In genomic region chr20:46752639-46753235, GRCh38 we compare ENCODE assay signal across 8 cellular contexts. TPM values are rescaled to one million over a fixed set of nuclear protein-coding genes. Genes with fewer than 3 reads are reported as not detected.
DNase-seq lines count a peak whose midpoint lies in the region; ATAC-seq, FAIRE-seq and TF ChIP-seq lines count a peak whose summit lies in the region.

No MANE protein-coding gene starts in this region.

- CTCF ChIA-PET in A673 (lab: Charles Lee), result interaction anchor here (0.5 to 1.2 kb wide), 3 partner anchors 9 to 631 kb away, joined by 3 to 4 read pairs (median 3); no protein-coding TSS in a partner anchor

- TF ChIP-seq POLR2A in GM12892 (IDR thresholded peaks at IDR 0.05; ENCODE audit: low read depth, low read length), result no peak

- H3K9me3 ChIP-seq in A673 (ENCODE audit: low read depth, low read length, poor library complexity, severe bottlenecking), result no peaks in the 10 kb centered on the region

- no peaks in the 10 kb centered on the region for H3K36me3 ChIP-seq in A673 (ENCODE audit: insufficient read depth, low read length, poor library complexity, severe bottlenecking)

- no TSS peak for BruUV-seq in A673 (replicated peaks; lab: Mats Ljungman, UMichigan)

- H3K4me1 ChIP-seq in A673 (ENCODE audit: insufficient read depth, low read length, poor library complexity, severe bottlenecking), result no peaks in the 10 kb centered on the region

- ATAC-seq in memory B cell (ENCODE audit: low read depth), result peak; percentile 21
- no peak for ATAC-seq in HG02885 (IDR thresholded peaks at IDR 0.05; ENCODE audit: poor library complexity, unreplicated experiment)

- H3K4me1 Mint-ChIP-seq in memory B cell, result peaks cover 3% of the 10 kb centered on the region

- H3K4me3 ChIP-seq in A673 (ENCODE audit: low read depth, low read length, poor library complexity, severe bottlenecking), result no peak overlapping the region

- no peaks in the 10 kb centered on the region for H3K9me3 Mint-ChIP-seq in memory B cell

- peak; percentile 77 for TF ChIP-seq CTCF in A673 (conservative IDR thresholded peaks at IDR 0.05; ENCODE audit: low read depth, low read length)

- POLR2A ChIA-PET in A673 (lab: Charles Lee; ENCODE audit: low non-redundant PET), result interaction anchor here (0.6 kb wide), 1 partner anchor 382 kb away, joined by 3 read pairs; no protein-coding TSS in a partner anchor

- peaks cover 13% of the 10 kb centered on the region for H3K27me3 Mint-ChIP-seq in memory B cell

- H3K27ac Mint-ChIP-seq in memory B cell, result no peak overlapping the region

- intact Hi-C loops in A673 (cut with micrococcal nuclease; ENCODE audit: unreplicated experiment), result loop anchor here (5.0 kb wide), 1 partner anchor 630 kb away; no protein-coding TSS in a partner anchor

- peak; percentile 36 for FAIRE-seq in GM12892 (lab: Jason Lieb, UNC)

- H3K27ac ChIP-seq in A673 (ENCODE audit: low read depth, low read length, poor library complexity, severe bottlenecking), result no peak overlapping the region

- H3K4me3 Mint-ChIP-seq in memory B cell, result no peak overlapping the region

- no peaks in the 10 kb centered on the region for H3K36me3 Mint-ChIP-seq in memory B cell

- H3K27me3 ChIP-seq in A673 (replicated peaks; ENCODE audit: insufficient read depth, low read depth, low read length, poor library complexity), result peaks cover 11% of the 10 kb centered on the region

- peak; percentile 67 for DNase-seq in A673 (ENCODE audit: low spot score)
- peak; percentile 27 for DNase-seq in GM12892 (ENCODE audit: insufficient read length)
- DNase-seq in NCI-H2227 (lab: John Stamatoyannopoulos, UW; ENCODE audit: unreplicated experiment), result peak; percentile 76
- peak; percentile 76 for DNase-seq in activated CD4-positive, alpha-beta T cell treated with anti-CD3 and anti-CD28 coated beads for 48 hours
- DNase-seq in dermis microvascular lymphatic vessel endothelial cell (ENCODE audit: low read depth in 2 of 2), result peak; percentile 18 to 52
- DNase-seq in memory B cell (ENCODE audit: low spot score in 2 of 2), result peak in 1 of 2 donors; percentile 43
- peak; percentile 80 for DNase-seq in stimulated activated CD8-positive, alpha-beta memory T cell treated with anti-CD3 and anti-CD28 coated beads, Interleukin-4, amount 100 ng/mL, for 48 hours

RNA-seq across cellular contexts. Expression of gene SLC2A10, which starts 43.3 kb away (rescaled TPM):
- total RNA-seq in A673 (2021), result 0.37 TPM in 1 of 2 replicates, not detected in the other
- not detected for polyA plus RNA-seq in GM12892 (2012; ENCODE audit: missing spikeins)
- total RNA-seq in dermis microvascular lymphatic vessel endothelial cell, result 5.4 and 12.3 TPM in 2 replicates
